ENCODE assay signal across 10 cellular contexts in the genomic region with DNA sequence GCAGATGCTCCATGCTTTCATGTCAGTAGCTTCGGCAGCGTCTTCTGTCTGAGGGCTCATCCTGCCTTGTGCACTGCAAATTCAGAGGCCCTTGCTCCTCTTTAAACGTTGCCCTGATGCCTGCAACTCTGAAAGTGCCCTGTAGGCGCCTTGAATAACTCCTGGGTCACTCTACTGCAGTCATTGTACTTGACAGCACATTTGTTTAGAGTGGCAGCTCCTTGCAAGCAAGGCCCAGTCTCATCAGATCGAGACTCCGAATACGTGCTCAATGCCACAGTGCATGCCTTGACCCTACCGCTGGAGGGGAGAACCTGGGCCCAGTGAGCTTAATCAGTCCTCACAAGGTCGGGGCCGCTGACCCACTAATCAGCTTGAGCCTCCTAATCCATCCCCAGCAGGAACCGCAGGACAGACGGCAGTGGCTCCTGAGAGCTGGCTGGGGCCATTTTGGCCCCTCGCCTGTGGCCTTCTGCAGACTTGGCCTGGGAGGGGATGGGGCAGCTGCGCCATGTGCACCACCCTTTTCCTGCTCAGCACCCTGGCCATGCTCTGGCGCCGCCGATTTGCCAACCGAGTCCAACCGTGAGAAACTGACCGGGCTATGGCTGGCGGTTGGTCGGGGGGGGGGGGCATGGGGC.
A peak's percentile ranks its signal among the peaks of the same experiment; 100 is the strongest.
DNase-seq lines count a peak whose midpoint lies in the region; ATAC-seq and TF ChIP-seq lines count a peak whose summit lies in the region.
"Had no signal": no experiment of that assay in that cellular context is flagged by ENCODE, and none has a peak within 500 bp of the region (broad histone marks: within the 10 kb centered on the region; RNA-seq: fewer than 3 reads in every experiment).

A gene with protein sequence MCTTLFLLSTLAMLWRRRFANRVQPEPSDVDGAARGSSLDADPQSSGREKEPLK (plus strand): TSS at position 414 of the 641 bp plus-strand sequence. CDS start 98 bp downstream, at position 512.

- peaks cover 32% of the 10 kb centered on the region for H3K4me1 Mint-ChIP-seq in stimulated activated memory B cell treated with anti-CD40 and anti-IgM and Interleukin-4, amounts not matched to agents 10 μg/mL and 1 μg/mL and 100 μg/mL, for 72 hours

- H3K9me3 ChIP-seq in iPS-18c (ENCODE audit: control insufficient read depth, insufficient read depth, low read length) = no peaks in the 10 kb centered on the region

- H3K4me3 Mint-ChIP-seq in stimulated activated memory B cell treated with anti-CD40 and anti-IgM and Interleukin-4, amounts not matched to agents 10 μg/mL and 1 μg/mL and 100 μg/mL, for 72 hours = peak within 1 kb of the TSS; percentile 63

- H3K27me3 Mint-ChIP-seq in stimulated activated memory B cell treated with anti-CD40 and anti-IgM and Interleukin-4, amounts not matched to agents 10 μg/mL and 1 μg/mL and 100 μg/mL, for 72 hours = peaks cover 42% of the 10 kb centered on the region

- no peaks in the 10 kb centered on the region for H3K36me3 Mint-ChIP-seq in stimulated activated memory B cell treated with anti-CD40 and anti-IgM and Interleukin-4, amounts not matched to agents 10 μg/mL and 1 μg/mL and 100 μg/mL, for 72 hours

- peak; percentile 17; the same call in 1 of the 2 replicates for TF ChIP-seq CTCF in GM12874 (IDR thresholded peaks at IDR 0.05; ENCODE audit: insufficient read depth, low read depth, low read length)

- H3K4me3 ChIP-seq in iPS-18c (ENCODE audit: insufficient read depth, low read depth, low read length) = peak within 1 kb of the TSS; percentile 22

- no peak for ATAC-seq in stimulated activated memory B cell treated with anti-CD40 and anti-IgM and Interleukin-4, amounts not matched to agents 10 μg/mL and 1 μg/mL and 100 μg/mL, for 72 hours
- ATAC-seq in HG03442 (IDR thresholded peaks at IDR 0.05; ENCODE audit: unreplicated experiment) = no peak

- peak within 1 kb of the TSS; percentile 79 for H3K27ac ChIP-seq in angular gyrus (ENCODE audit: low read depth, low read length)

- H3K27ac Mint-ChIP-seq in stimulated activated memory B cell treated with anti-CD40 and anti-IgM and Interleukin-4, amounts not matched to agents 10 μg/mL and 1 μg/mL and 100 μg/mL, for 72 hours = no peak within 1 kb of the TSS

- no peaks in the 10 kb centered on the region for H3K9me3 Mint-ChIP-seq in stimulated activated memory B cell treated with anti-CD40 and anti-IgM and Interleukin-4, amounts not matched to agents 10 μg/mL and 1 μg/mL and 100 μg/mL, for 72 hours

- DNase-seq in NCI-H1048 (lab: John Stamatoyannopoulos, UW) (no peak), NCI-H2196 (lab: John Stamatoyannopoulos, UW; ENCODE audit: unreplicated experiment) (no peak)
- DNase-seq in effector CD8-positive, alpha-beta T cell (lab: John Stamatoyannopoulos, UW) = no peak
- DNase-seq: anterior cingulate cortex, NCI-H748 treated with DMSO at 0.1 percent for 48 hours had no signal
